In the genomic region with DNA sequence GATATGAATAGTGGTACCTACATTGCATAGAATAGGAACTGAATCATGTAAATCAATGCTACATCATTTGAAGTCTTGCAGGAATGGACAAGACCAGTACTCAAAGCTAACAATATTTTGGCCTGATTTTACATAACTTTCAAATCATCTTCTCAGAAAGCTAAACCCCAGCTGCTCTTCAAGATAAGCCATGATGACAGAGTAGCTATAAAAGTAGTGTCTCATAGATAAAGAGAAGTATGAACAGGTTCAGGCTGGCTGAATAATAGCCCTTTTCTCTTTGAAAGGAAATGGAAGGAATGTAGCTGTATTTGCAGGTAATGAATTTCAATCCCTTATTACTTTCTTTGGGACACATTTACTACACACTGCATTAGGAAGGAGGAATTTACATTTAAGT, we compare ENCODE assay signal across 1 cellular context.
TF ChIP-seq lines count a peak whose summit lies in the region.

No MANE protein-coding gene starts in this region.

TF ChIP-seq in K562, 482 proteins besides CTCF, POLR2A, EP300 and RAD21 (continued from another document and continues in another):
- TF ChIP-seq ZNF668 (CRISPR knock-in tag; IDR thresholded peaks at IDR 0.05) (no peak), ZNF584 (CRISPR knock-in tag; IDR thresholded peaks at IDR 0.05; ENCODE audit: low read depth) (no peak), HMGN3 (IDR thresholded peaks at IDR 0.05; ENCODE audit: borderline replicate concordance, extremely low read depth, insufficient read length, low read depth, low read length) (no peak), MCM3 (IDR thresholded peaks at IDR 0.05) (no peak), FOXM1 (IDR thresholded peaks at IDR 0.05; ENCODE audit: low read depth) (0 out of 2 replicates have a peak, but pooled peaks have one; percentile 32), FOXM1 (CRISPR knock-in tag; IDR thresholded peaks at IDR 0.05; ENCODE audit: low read depth) (no peak), BHLHE40 (IDR thresholded peaks at IDR 0.05; ENCODE audit: low read length) (no peak), HBP1 (CRISPR knock-in tag; IDR thresholded peaks at IDR 0.05) (no peak), TBL1XR1 (IDR thresholded peaks at IDR 0.05; ENCODE audit: low read length in 2 of 2) (no peak), ZNF589 (CRISPR knock-in tag; IDR thresholded peaks at IDR 0.05; ENCODE audit: low read depth) (no peak), KDM4B (IDR thresholded peaks at IDR 0.05; ENCODE audit: borderline replicate concordance in 2 of 2, low read depth in 1 of 2) (no peak), ARID1B (IDR thresholded peaks at IDR 0.05) (peak; percentile 86), ZNF507 (tag; conservative IDR thresholded peaks at IDR 0.05) (no peak), SOX6 (IDR thresholded peaks at IDR 0.05) (0 out of 2 replicates have a peak, but pooled peaks have one; percentile 30), SREBF1 (IDR thresholded peaks at IDR 0.05; ENCODE audit: borderline replicate concordance, low read depth, low read length) (no peak), MAFF (IDR thresholded peaks at IDR 0.05; ENCODE audit: low read length) (no peak), KDM1A (IDR thresholded peaks at IDR 0.05) (peak; percentile 42 to 69; a peak in 3 of 4 replicates), SMAD4 (CRISPR knock-in tag; conservative IDR thresholded peaks at IDR 0.05) (0 out of 2 replicates have a peak, but pooled peaks have one; percentile 26), TAL1 (IDR thresholded peaks at IDR 0.05) (peak; percentile 79), MAFK (IDR thresholded peaks at IDR 0.05; ENCODE audit: low read length) (no peak), ZNF57 (CRISPR knock-in tag; IDR thresholded peaks at IDR 0.05) (no peak), RHOXF2B (CRISPR knock-in tag; conservative IDR thresholded peaks at IDR 0.05) (no peak), MXD1 (CRISPR knock-in tag; IDR thresholded peaks at IDR 0.05; ENCODE audit: borderline replicate concordance, poor library complexity, severe bottlenecking) (no peak), U2AF2 (optimal IDR thresholded peaks at IDR 0.05; ENCODE audit: low read depth, low read length) (no peak), DPF2 (IDR thresholded peaks at IDR 0.05) (peak; percentile 74), ZNF408 (CRISPR knock-in tag; IDR thresholded peaks at IDR 0.05; ENCODE audit: low read depth) (no peak), ZNF263 (CRISPR knock-in tag; IDR thresholded peaks at IDR 0.05; ENCODE audit: borderline replicate concordance) (no peak), CBFA2T2 (conservative IDR thresholded peaks at IDR 0.05) (peak; percentile 48), SNIP1 (IDR thresholded peaks at IDR 0.05; ENCODE audit: low read depth) (no peak), CC2D1A (IDR thresholded peaks at IDR 0.05) (no peak), SAP30 (IDR thresholded peaks at IDR 0.05; ENCODE audit: borderline replicate concordance, insufficient read depth, low read depth, low read length, poor library complexity, severe bottlenecking) (no peak), HDGF (IDR thresholded peaks at IDR 0.05) (no peak), HDAC3 (IDR thresholded peaks at IDR 0.05; ENCODE audit: borderline replicate concordance, partially characterized antibody) (no peak), ZNF24 (IDR thresholded peaks at IDR 0.05) (no peak), ZNF239 (CRISPR knock-in tag; IDR thresholded peaks at IDR 0.05) (no peak), ZNF347 (CRISPR knock-in tag; IDR thresholded peaks at IDR 0.05; ENCODE audit: low read depth) (no peak), GATAD2A (IDR thresholded peaks at IDR 0.05) (no peak), ZKSCAN8 (CRISPR knock-in tag; IDR thresholded peaks at IDR 0.05) (0 out of 2 replicates have a peak, but pooled peaks have one; percentile 28), BRF2 (IDR thresholded peaks at IDR 0.05; ENCODE audit: borderline replicate concordance, insufficient read depth, insufficient read length) (no peak), ZEB2 (IDR thresholded peaks at IDR 0.05) (no peak), SMAD1 (IDR thresholded peaks at IDR 0.05; ENCODE audit: low read depth, low read length, partially characterized antibody) (no peak), FOSL1 (tag; conservative IDR thresholded peaks at IDR 0.05) (peak; percentile 70), FOXP1 (CRISPR knock-in tag; IDR thresholded peaks at IDR 0.05) (no peak), TRIM24 (IDR thresholded peaks at IDR 0.05) (peak; percentile 54 to 55; a peak in 2 of 4 replicates), HDAC1 (IDR thresholded peaks at IDR 0.05) (0 out of 4 replicates have a peak, but pooled peaks of 1 of the 2 experiments have one; percentile 32), MEIS2 (IDR thresholded peaks at IDR 0.05; ENCODE audit: partially characterized antibody) (peak; percentile 90), ATF3 (IDR thresholded peaks at IDR 0.05) (peak; percentile 47; the same call in 1 of the 2 replicates), ATF3 (CRISPR knock-in tag; conservative IDR thresholded peaks at IDR 0.05) (no peak), RCOR1 (IDR thresholded peaks at IDR 0.05; ENCODE audit: borderline replicate concordance in 1 of 2, low read depth in 2 of 2, low read length in 2 of 2) (peak in 1 of 2 experiments; percentile 58; a peak in 1 of 4 replicates), BCL6 (CRISPR knock-in tag; IDR thresholded peaks at IDR 0.05) (no peak), TRIM28 (IDR thresholded peaks at IDR 0.05) (no peak), PBX2 (CRISPR knock-in tag; IDR thresholded peaks at IDR 0.05; ENCODE audit: low read depth) (no peak), PBX2 (tag; conservative IDR thresholded peaks at IDR 0.05; ENCODE audit: low read depth) (peak; percentile 81), ZBTB8A (IDR thresholded peaks at IDR 0.05; ENCODE audit: partially characterized antibody) (no peak)
- TF ChIP-seq, protein P1, sequence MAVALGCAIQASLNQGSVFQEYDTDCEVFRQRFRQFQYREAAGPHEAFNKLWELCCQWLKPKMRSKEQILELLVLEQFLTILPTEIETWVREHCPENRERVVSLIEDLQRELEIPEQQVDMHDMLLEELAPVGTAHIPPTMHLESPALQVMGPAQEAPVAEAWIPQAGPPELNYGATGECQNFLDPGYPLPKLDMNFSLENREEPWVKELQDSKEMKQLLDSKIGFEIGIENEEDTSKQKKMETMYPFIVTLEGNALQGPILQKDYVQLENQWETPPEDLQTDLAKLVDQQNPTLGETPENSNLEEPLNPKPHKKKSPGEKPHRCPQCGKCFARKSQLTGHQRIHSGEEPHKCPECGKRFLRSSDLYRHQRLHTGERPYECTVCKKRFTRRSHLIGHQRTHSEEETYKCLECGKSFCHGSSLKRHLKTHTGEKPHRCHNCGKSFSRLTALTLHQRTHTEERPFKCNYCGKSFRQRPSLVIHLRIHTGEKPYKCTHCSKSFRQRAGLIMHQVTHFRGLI (CRISPR knock-in tag; IDR thresholded peaks at IDR 0.05) = no peak
- TF ChIP-seq, protein P2, sequence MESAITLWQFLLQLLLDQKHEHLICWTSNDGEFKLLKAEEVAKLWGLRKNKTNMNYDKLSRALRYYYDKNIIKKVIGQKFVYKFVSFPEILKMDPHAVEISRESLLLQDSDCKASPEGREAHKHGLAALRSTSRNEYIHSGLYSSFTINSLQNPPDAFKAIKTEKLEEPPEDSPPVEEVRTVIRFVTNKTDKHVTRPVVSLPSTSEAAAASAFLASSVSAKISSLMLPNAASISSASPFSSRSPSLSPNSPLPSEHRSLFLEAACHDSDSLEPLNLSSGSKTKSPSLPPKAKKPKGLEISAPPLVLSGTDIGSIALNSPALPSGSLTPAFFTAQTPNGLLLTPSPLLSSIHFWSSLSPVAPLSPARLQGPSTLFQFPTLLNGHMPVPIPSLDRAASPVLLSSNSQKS (CRISPR knock-in tag; IDR thresholded peaks at IDR 0.05) = no peak
- TF ChIP-seq, protein P3, sequence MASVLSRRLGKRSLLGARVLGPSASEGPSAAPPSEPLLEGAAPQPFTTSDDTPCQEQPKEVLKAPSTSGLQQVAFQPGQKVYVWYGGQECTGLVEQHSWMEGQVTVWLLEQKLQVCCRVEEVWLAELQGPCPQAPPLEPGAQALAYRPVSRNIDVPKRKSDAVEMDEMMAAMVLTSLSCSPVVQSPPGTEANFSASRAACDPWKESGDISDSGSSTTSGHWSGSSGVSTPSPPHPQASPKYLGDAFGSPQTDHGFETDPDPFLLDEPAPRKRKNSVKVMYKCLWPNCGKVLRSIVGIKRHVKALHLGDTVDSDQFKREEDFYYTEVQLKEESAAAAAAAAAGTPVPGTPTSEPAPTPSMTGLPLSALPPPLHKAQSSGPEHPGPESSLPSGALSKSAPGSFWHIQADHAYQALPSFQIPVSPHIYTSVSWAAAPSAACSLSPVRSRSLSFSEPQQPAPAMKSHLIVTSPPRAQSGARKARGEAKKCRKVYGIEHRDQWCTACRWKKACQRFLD (CRISPR knock-in tag; IDR thresholded peaks at IDR 0.05) = no peak
- TF ChIP-seq, protein P4, sequence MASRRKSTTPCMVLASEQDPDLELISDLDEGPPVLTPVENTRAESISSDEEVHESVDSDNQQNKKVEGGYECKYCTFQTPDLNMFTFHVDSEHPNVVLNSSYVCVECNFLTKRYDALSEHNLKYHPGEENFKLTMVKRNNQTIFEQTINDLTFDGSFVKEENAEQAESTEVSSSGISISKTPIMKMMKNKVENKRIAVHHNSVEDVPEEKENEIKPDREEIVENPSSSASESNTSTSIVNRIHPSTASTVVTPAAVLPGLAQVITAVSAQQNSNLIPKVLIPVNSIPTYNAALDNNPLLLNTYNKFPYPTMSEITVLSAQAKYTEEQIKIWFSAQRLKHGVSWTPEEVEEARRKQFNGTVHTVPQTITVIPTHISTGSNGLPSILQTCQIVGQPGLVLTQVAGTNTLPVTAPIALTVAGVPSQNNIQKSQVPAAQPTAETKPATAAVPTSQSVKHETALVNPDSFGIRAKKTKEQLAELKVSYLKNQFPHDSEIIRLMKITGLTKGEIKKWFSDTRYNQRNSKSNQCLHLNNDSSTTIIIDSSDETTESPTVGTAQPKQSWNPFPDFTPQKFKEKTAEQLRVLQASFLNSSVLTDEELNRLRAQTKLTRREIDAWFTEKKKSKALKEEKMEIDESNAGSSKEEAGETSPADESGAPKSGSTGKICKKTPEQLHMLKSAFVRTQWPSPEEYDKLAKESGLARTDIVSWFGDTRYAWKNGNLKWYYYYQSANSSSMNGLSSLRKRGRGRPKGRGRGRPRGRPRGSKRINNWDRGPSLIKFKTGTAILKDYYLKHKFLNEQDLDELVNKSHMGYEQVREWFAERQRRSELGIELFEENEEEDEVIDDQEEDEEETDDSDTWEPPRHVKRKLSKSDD (conservative IDR thresholded peaks at IDR 0.05; ENCODE audit: low read length) = no peak
- TF ChIP-seq, protein P5, sequence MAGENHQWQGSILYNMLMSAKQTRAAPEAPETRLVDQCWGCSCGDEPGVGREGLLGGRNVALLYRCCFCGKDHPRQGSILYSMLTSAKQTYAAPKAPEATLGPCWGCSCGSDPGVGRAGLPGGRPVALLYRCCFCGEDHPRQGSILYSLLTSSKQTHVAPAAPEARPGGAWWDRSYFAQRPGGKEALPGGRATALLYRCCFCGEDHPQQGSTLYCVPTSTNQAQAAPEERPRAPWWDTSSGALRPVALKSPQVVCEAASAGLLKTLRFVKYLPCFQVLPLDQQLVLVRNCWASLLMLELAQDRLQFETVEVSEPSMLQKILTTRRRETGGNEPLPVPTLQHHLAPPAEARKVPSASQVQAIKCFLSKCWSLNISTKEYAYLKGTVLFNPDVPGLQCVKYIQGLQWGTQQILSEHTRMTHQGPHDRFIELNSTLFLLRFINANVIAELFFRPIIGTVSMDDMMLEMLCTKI (IDR thresholded peaks at IDR 0.05; ENCODE audit: partially characterized antibody) = no peak
